10 cellular contexts compared by ENCODE assay signal in genomic region chr17:31541559-31541958, GRCh38.
DNase-seq lines count a peak whose midpoint lies in the region; ATAC-seq and TF ChIP-seq lines count a peak whose summit lies in the region.
"Had no signal": no experiment of that assay in that cellular context is flagged by ENCODE, and none has a peak within 500 bp of the region (broad histone marks: within the 10 kb centered on the region; RNA-seq: fewer than 3 reads in every experiment).

No MANE protein-coding gene starts in this region.

- peak; percentile 26 for ATAC-seq in foreskin keratinocyte
- ATAC-seq in GM21526 (IDR thresholded peaks at IDR 0.05; ENCODE audit: low FRiP score, unreplicated experiment) = no peak
- no peak for ATAC-seq in aorta (ENCODE audit: low FRiP score)

- H4K20me1 ChIP-seq in BLaER1 (peaks cover 23% of the 10 kb centered on the region), OCI-LY3 (ENCODE audit: insufficient read depth, low read length) (no peaks in the 10 kb centered on the region)

- H3K27ac ChIP-seq in BLaER1 = no peak overlapping the region
- peak overlapping the region; percentile 11; the same call in 1 of the 2 replicates for H3K27ac ChIP-seq in OCI-LY3 (ENCODE audit: low read length)
- H3K27ac ChIP-seq in foreskin keratinocyte = no peak overlapping the region
- no peak overlapping the region for H3K27ac ChIP-seq in aorta (ENCODE audit: low read depth in 1 of 2, low read length in 2 of 2)
- H3K27ac ChIP-seq: dorsolateral prefrontal cortex had no signal

- no peak overlapping the region for H3K9ac ChIP-seq in BLaER1
- H3K9ac ChIP-seq in OCI-LY3 (ENCODE audit: low read length) = no peak overlapping the region; the same call in 1 of the 2 replicates

- H3K4me3 ChIP-seq in BLaER1 (no peak overlapping the region), GM12865 (ENCODE audit: low read depth, low read length) (no peak overlapping the region), OCI-LY3 (ENCODE audit: low read length) (no peak overlapping the region), aorta (ENCODE audit: low read length in 2 of 2) (no peak overlapping the region)
- H3K4me3 ChIP-seq: dorsolateral prefrontal cortex had no signal

- peak overlapping the region; percentile 90 for H3K4me2 ChIP-seq in BLaER1
- no peak overlapping the region for H3K4me2 ChIP-seq in OCI-LY3 (ENCODE audit: low read length)

- no peaks in the 10 kb centered on the region for H3K36me3 ChIP-seq in BLaER1
- no peaks in the 10 kb centered on the region for H3K36me3 ChIP-seq in OCI-LY3 (replicated peaks; ENCODE audit: low read depth, low read length)
- no peaks in the 10 kb centered on the region for H3K36me3 ChIP-seq in aorta (ENCODE audit: control insufficient read depth in 1 of 2, insufficient read depth in 2 of 2, low read length in 1 of 2)

- intact Hi-C loops in aorta (cut with DNase I) = no loop called here

- no peaks in the 10 kb centered on the region for H3K27me3 ChIP-seq in BLaER1
- no peaks in the 10 kb centered on the region for H3K27me3 ChIP-seq in OCI-LY3 (ENCODE audit: low read depth, low read length)
- no peaks in the 10 kb centered on the region for H3K27me3 ChIP-seq in foreskin keratinocyte
- H3K27me3 ChIP-seq in aorta (ENCODE audit: control insufficient read depth in 1 of 2, insufficient read depth in 2 of 2, low read length in 1 of 2) = no peaks in the 10 kb centered on the region
- H3K27me3 ChIP-seq: dorsolateral prefrontal cortex had no signal

- TF ChIP-seq CTCF in GM12865 (IDR thresholded peaks at IDR 0.05; ENCODE audit: insufficient read depth, low read depth, low read length, missing control alignments) (peak; percentile 25), OCI-LY3 (IDR thresholded peaks at IDR 0.05; ENCODE audit: low read depth, low read length) (peak; percentile 23; the same call in 1 of the 2 replicates), foreskin keratinocyte (conservative IDR thresholded peaks at IDR 0.05) (peak; percentile 8)

- WGBS in aorta, 2 donors = 73 to 74% methylated on average over 5 of the region's 5 CpGs

- H3K9me3 ChIP-seq in BLaER1 (no peaks in the 10 kb centered on the region), OCI-LY3 (ENCODE audit: insufficient read depth, low read length) (no peaks in the 10 kb centered on the region), aorta (ENCODE audit: control insufficient read depth, low read length) (no peaks in the 10 kb centered on the region)

- no peaks in the 10 kb centered on the region for H3K79me2 ChIP-seq in OCI-LY3 (ENCODE audit: low read length)

- DNase-seq in GM12865 (ENCODE audit: low read depth) (peak; percentile 40), foreskin keratinocyte (no peak), inferior parietal cortex (ENCODE audit: extremely low spot score) (no peak), aorta (no peak)
- DNase-seq in activated CD8-positive, alpha-beta memory T cell treated with anti-CD3 and anti-CD28 coated beads for 24 hours = no peak
- DNase-seq: dorsolateral prefrontal cortex, naive B cell had no signal

- H3K4me1 ChIP-seq in BLaER1 (peaks cover 63% of the 10 kb centered on the region), OCI-LY3 (ENCODE audit: low read length) (peaks cover 61% of the 10 kb centered on the region), foreskin keratinocyte (no peaks in the 10 kb centered on the region), aorta (ENCODE audit: control insufficient read depth in 1 of 2, insufficient read depth in 2 of 2, low read length in 2 of 2) (no peaks in the 10 kb centered on the region)

- no peak overlapping the region for H2AFZ ChIP-seq in OCI-LY3 (ENCODE audit: low read depth, low read length)
